In genomic region chr9:6383551-6384225, GRCh38 we compare ENCODE assay signal across 20 cellular contexts. TPM values are rescaled to one million over a fixed set of nuclear protein-coding genes. Genes with fewer than 3 reads are reported as not detected.
DNase-seq lines count a peak whose midpoint lies in the region; ATAC-seq and TF ChIP-seq lines count a peak whose summit lies in the region.
"Had no signal": no experiment of that assay in that cellular context is flagged by ENCODE, and none has a peak within 500 bp of the region (broad histone marks: within the 10 kb centered on the region; RNA-seq: fewer than 3 reads in every experiment).

No MANE protein-coding gene starts in this region.

- H3K79me2 ChIP-seq in neural progenitor cell (ENCODE audit: low read depth) (no peaks in the 10 kb centered on the region), Karpas-422 (ENCODE audit: low read length) (no peaks in the 10 kb centered on the region)

- no peaks in the 10 kb centered on the region for H3K9me3 ChIP-seq in MG63
- no peaks in the 10 kb centered on the region for H3K9me3 ChIP-seq in neural progenitor cell (ENCODE audit: low read depth)
- H3K9me3 ChIP-seq in Karpas-422 (ENCODE audit: low read length) = no peaks in the 10 kb centered on the region
- H3K9me3 ChIP-seq: adrenal gland, BE2C, SJCRH30 had no signal

- no peak overlapping the region for H3K4me3 ChIP-seq in AG09309 (ENCODE audit: control insufficient read depth, low read depth, low read length)
- H3K4me3 ChIP-seq in MG63 = no peak overlapping the region
- H3K4me3 ChIP-seq in epithelial cell of esophagus (ENCODE audit: low read length) = no peak overlapping the region
- H3K4me3 ChIP-seq in neural progenitor cell = no peak overlapping the region
- H3K4me3 ChIP-seq in Karpas-422 (ENCODE audit: low read length) = no peak overlapping the region
- H3K4me3 ChIP-seq: adrenal gland, SJCRH30 had no signal

- no peak for ATAC-seq in GM18502 (IDR thresholded peaks at IDR 0.05; ENCODE audit: poor library complexity, unreplicated experiment)

- H3F3A ChIP-seq in neural progenitor cell (ENCODE audit: low read depth) = no peaks in the 10 kb centered on the region

- H3K27ac Mint-ChIP-seq in neural progenitor cell = no peak overlapping the region
- H3K27ac Mint-ChIP-seq: activated B cell treated with CpG ODN at 0.5 μM for 24 hours had no signal

- H3K36me3 ChIP-seq in MG63 (no peaks in the 10 kb centered on the region), neural progenitor cell (no peaks in the 10 kb centered on the region), Karpas-422 (ENCODE audit: insufficient read depth, low read length) (no peaks in the 10 kb centered on the region)
- H3K36me3 ChIP-seq: adrenal gland, BE2C, SJCRH30 had no signal

- no peak overlapping the region for H3K4me3 Mint-ChIP-seq in neural progenitor cell
- H3K4me3 Mint-ChIP-seq: activated B cell treated with CpG ODN at 0.5 μM for 24 hours had no signal

- H3K9me2 ChIP-seq in Karpas-422 (replicated peaks; ENCODE audit: insufficient read depth, low read length) = no peaks in the 10 kb centered on the region

- DNase-seq in AG09309 (ENCODE audit: low read depth) (peak; percentile 45), MG63 (peak; percentile 31), epithelial cell of esophagus (ENCODE audit: low read depth) (peak; percentile 57), neural progenitor cell (ENCODE audit: low spot score) (no peak), Karpas-422 (no peak)
- DNase-seq in activated CD4-positive, CD25-positive, alpha-beta regulatory T cell treated with anti-CD3 and anti-CD28 coated beads, Interleukin-2, amount 50 U/mL, for 72 hours = no peak
- DNase-seq in activated CD8-positive, alpha-beta memory T cell treated with anti-CD3 and anti-CD28 coated beads, Interleukin-2, amount 50 U/mL, for 48 hours = no peak
- DNase-seq: activated B cell treated with CpG ODN at 0.5 μM for 24 hours; adrenal gland; BE2C; DMS53; effector CD4-positive, alpha-beta T cell; NCI-H1105; NCI-H748 treated with DMSO at 0.1 percent for 48 hours; occipital lobe; SJCRH30 had no signal

- TF ChIP-seq CTCF in AG09309 (IDR thresholded peaks at IDR 0.05; ENCODE audit: control insufficient read depth, insufficient read depth, low read depth, low read length, missing control alignments) = no peak
- no peak for TF ChIP-seq CTCF in epithelial cell of esophagus (IDR thresholded peaks at IDR 0.05; ENCODE audit: insufficient read depth, low read depth, low read length, missing control alignments)
- TF ChIP-seq CTCF in neural progenitor cell (IDR thresholded peaks at IDR 0.05) = no peak

- H3K4me1 ChIP-seq in neural progenitor cell (no peaks in the 10 kb centered on the region), Karpas-422 (ENCODE audit: low read length) (peaks cover 18% of the 10 kb centered on the region)
- H3K4me1 ChIP-seq: adrenal gland, BE2C, SJCRH30 had no signal

- no peaks in the 10 kb centered on the region for H3K4me1 Mint-ChIP-seq in neural progenitor cell

- peaks cover 5% of the 10 kb centered on the region for H3K27me3 Mint-ChIP-seq in neural progenitor cell (ENCODE audit: insufficient read depth, low read depth)
- H3K27me3 Mint-ChIP-seq: activated B cell treated with CpG ODN at 0.5 μM for 24 hours had no signal

- H3K9me3 Mint-ChIP-seq in neural progenitor cell = peaks cover 7% of the 10 kb centered on the region
- H3K9me3 Mint-ChIP-seq: activated B cell treated with CpG ODN at 0.5 μM for 24 hours had no signal

- H3K27ac ChIP-seq in neural progenitor cell (no peak overlapping the region), Karpas-422 (ENCODE audit: low read length) (no peak overlapping the region)
- H3K27ac ChIP-seq: adrenal gland, SJCRH30 had no signal

- H4K20me1 ChIP-seq in neural progenitor cell (ENCODE audit: low read depth) (no peaks in the 10 kb centered on the region), Karpas-422 (ENCODE audit: insufficient read depth, low read depth, low read length) (no peaks in the 10 kb centered on the region)

- no peaks in the 10 kb centered on the region for H3K36me3 Mint-ChIP-seq in neural progenitor cell

- H3K9ac ChIP-seq in neural progenitor cell (no peak overlapping the region), Karpas-422 (ENCODE audit: low read length) (no peak overlapping the region)

- no peaks in the 10 kb centered on the region for H3K27me3 ChIP-seq in MG63
- no peaks in the 10 kb centered on the region for H3K27me3 ChIP-seq in neural progenitor cell
- H3K27me3 ChIP-seq in Karpas-422 (ENCODE audit: low read length) = no peaks in the 10 kb centered on the region
- H3K27me3 ChIP-seq: adrenal gland, BE2C, SJCRH30 had no signal

- peak overlapping the region; percentile 31 for H2AFZ ChIP-seq in neural progenitor cell (replicated peaks)
- H2AFZ ChIP-seq in Karpas-422 (ENCODE audit: low read length) = no peak overlapping the region

- H3K4me2 ChIP-seq in neural progenitor cell = no peak overlapping the region
- no peak overlapping the region for H3K4me2 ChIP-seq in Karpas-422 (ENCODE audit: low read depth, low read length, poor library complexity, severe bottlenecking)

RNA-seq across cellular contexts. Expression of gene UHRF2, which starts 29.3 kb away (rescaled TPM):
- 11.1 and 20.7 TPM in 2 replicates for total RNA-seq in MG63 (2014; rRNA removed; shearing (Covaris generic); ENCODE audit: low replicate concordance)
- total RNA-seq in neural progenitor cell (ENCODE audit: low replicate concordance) = 87.1 and 114 TPM in 2 replicates
- 45.4 and 85.5 TPM in 2 replicates for total RNA-seq in Karpas-422 (2014; rRNA removed; shearing (Covaris generic); ENCODE audit: low replicate concordance)

RNA-seq across cellular contexts. Expression of gene TPD52L3, which starts 55.5 kb away (rescaled TPM):
- not detected in 2 replicates for total RNA-seq in MG63 (2014; rRNA removed; shearing (Covaris generic); ENCODE audit: low replicate concordance)
- not detected in 2 replicates for total RNA-seq in neural progenitor cell (ENCODE audit: low replicate concordance)
- total RNA-seq in Karpas-422 (2014; rRNA removed; shearing (Covaris generic); ENCODE audit: low replicate concordance) = not detected in 2 replicates
- total RNA-seq: activated B cell treated with CpG ODN at 0.5 μM for 24 hours, adrenal gland, H1, HT-29, occipital lobe, SJCRH30, urinary bladder had no signal

Comparison
In these comparisons a context has a peak if more than half of its experiments do, and no peak if none do; other contexts are left out.
1. DNase-seq: peak in AG09309 (single experiment), MG63 (single experiment) and epithelial cell of esophagus (single experiment); none in neural progenitor cell (single experiment), Karpas-422 (single experiment), activated CD4-positive, CD25-positive, alpha-beta regulatory T cell treated with anti-CD3 and anti-CD28 coated beads, Interleukin-2, amount 50 U/mL, for 72 hours (single experiment) and activated CD8-positive, alpha-beta memory T cell treated with anti-CD3 and anti-CD28 coated beads, Interleukin-2, amount 50 U/mL, for 48 hours (single experiment).